ENCODE assay signal across 8 cellular contexts in the genomic region with DNA sequence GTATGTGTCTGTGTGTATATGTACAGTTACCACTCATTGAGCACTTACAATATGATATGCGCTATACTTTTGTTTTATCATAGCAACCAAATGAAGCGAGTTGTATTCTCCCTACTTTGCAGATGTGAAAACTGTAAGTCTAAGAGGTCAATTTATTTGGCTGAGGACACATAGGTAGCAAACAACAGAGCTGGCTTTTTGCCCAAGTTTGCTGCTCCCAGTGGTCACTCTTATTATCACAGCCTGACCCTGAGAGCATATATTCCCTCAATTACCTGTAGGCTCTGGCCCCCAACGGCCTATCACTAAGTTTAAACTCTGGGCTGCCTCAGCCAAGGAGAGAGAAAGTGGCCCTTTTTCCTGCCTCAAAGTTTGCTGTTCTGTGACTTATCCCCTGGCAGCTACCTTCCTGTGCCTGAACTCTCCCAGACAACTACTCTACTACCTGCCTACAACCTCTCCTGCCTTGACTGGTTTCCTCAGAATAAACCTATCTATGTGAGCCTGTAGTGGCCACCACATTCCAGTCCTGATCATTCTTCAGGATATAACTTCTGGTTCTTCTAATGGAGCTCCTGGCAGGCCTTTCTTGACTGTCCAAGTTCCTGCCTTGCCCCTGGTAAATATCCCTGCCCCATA.
A peak's percentile ranks its signal among the peaks of the same experiment; 100 is the strongest.
DNase-seq lines count a peak whose midpoint lies in the region; ATAC-seq and TF ChIP-seq lines count a peak whose summit lies in the region.

No MANE protein-coding gene starts in this region.

- no peak overlapping the region for H3K9ac ChIP-seq in H9 (ENCODE audit: extremely low read depth, insufficient read length, low read length)

- H2BK120ac ChIP-seq in H9 (ENCODE audit: low read depth, low read length, poor library complexity, severe bottlenecking): no peak overlapping the region

- H3K27me3 ChIP-seq in heart right ventricle: no peaks in the 10 kb centered on the region
- H3K27me3 ChIP-seq in H9 (ENCODE audit: insufficient read depth, low read length): no peaks in the 10 kb centered on the region

- H3K27me3 Mint-ChIP-seq in H9 (ENCODE audit: low read depth): no peaks in the 10 kb centered on the region

- H3K36me3 Mint-ChIP-seq in H9 (ENCODE audit: insufficient read depth in 1 of 3, low read depth in 3 of 3): peaks cover 3 to 8% (median 4%) of the 10 kb centered on the region in 3 experiments

- H3K4me2 ChIP-seq in H9 (ENCODE audit: insufficient read depth, insufficient read length, low read length): no peak overlapping the region

- H3K27ac ChIP-seq in heart right ventricle (no peak overlapping the region), H9 (ENCODE audit: insufficient read length, low read depth, low read length) (no peak overlapping the region)

- no peaks in the 10 kb centered on the region for H3K79me2 ChIP-seq in H9 (ENCODE audit: insufficient read depth, low read length)

- H2BK12ac ChIP-seq in H9 (ENCODE audit: insufficient read length, low read depth, low read length): no peak overlapping the region

- H3K4ac ChIP-seq in H9 (ENCODE audit: low read depth, low read length): no peak overlapping the region

- H3K23ac ChIP-seq in H9 (ENCODE audit: insufficient read length, low read depth, low read length): no peak overlapping the region

- H4K8ac ChIP-seq in H9 (replicated peaks; ENCODE audit: insufficient read length, low read depth, low read length): no peak overlapping the region

- H3K27ac Mint-ChIP-seq in H9: no peak overlapping the region; a peak in 1 of 7 replicates

- 66 to 68% methylated on average over 3 of the region's 3 CpGs for WGBS in heart right ventricle, 2 donors
- WGBS in H9 (ENCODE audit: extremely low coverage, insufficient read length, low lambda C conversion rate): no CpG with 5 or more reads among the region's 3 CpGs

- no peak overlapping the region for H3K4me3 Mint-ChIP-seq in H9

- DNase-seq in heart right ventricle: no peak
- DNase-seq in Right ventricle myocardium superior: no peak
- peak; percentile 62 for DNase-seq in H9
- DNase-seq in Jurkat, Clone E6-1 (ENCODE audit: low read depth, low spot score): peak; percentile 17
- DNase-seq in astrocyte of the spinal cord (ENCODE audit: low read depth, low spot score): peak; percentile 24
- peak; percentile 39 for DNase-seq in myocyte (ENCODE audit: low read depth)
- no peak for DNase-seq in omental fat pad (ENCODE audit: low spot score)
- DNase-seq in putamen (ENCODE audit: low spot score): no peak

- no peaks in the 10 kb centered on the region for H3K23me2 ChIP-seq in H9 (ENCODE audit: insufficient read length, low read depth, low read length, poor library complexity, severe bottlenecking)

- no peak overlapping the region for H3K14ac ChIP-seq in H9 (ENCODE audit: insufficient read depth, low read length)

- H2BK5ac ChIP-seq in H9 (ENCODE audit: insufficient read length, low read length): no peak overlapping the region

- H3K56ac ChIP-seq in H9 (ENCODE audit: insufficient read length, low read depth, low read length): no peak overlapping the region

- in situ Hi-C loops in astrocyte of the spinal cord (cut with HindIII; ENCODE audit: low sequenced_read_pairs): no loop called here

- intact Hi-C loops in heart right ventricle (cut with DNase I) (no loop called here), Right ventricle myocardium superior (cut with DNase I) (no loop called here)

- no peaks in the 10 kb centered on the region for H3K4me1 ChIP-seq in heart right ventricle
- no peaks in the 10 kb centered on the region for H3K4me1 ChIP-seq in H9 (ENCODE audit: insufficient read depth, low read length)

- TF ChIP-seq CTCF in heart right ventricle (IDR thresholded peaks at IDR 0.05) (peak; percentile 11 to 51 (median 39)), H9 (conservative IDR thresholded peaks at IDR 0.05) (peak; percentile 74), astrocyte of the spinal cord (IDR thresholded peaks at IDR 0.05; ENCODE audit: low read depth, low read length) (peak; percentile 52), omental fat pad (IDR thresholded peaks at IDR 0.05) (no peak)

- H3K18ac ChIP-seq in H9 (ENCODE audit: insufficient read length, low read depth, low read length): no peak overlapping the region

- H4K20me1 ChIP-seq in H9 (ENCODE audit: control insufficient read depth, insufficient read depth, insufficient read length): no peaks in the 10 kb centered on the region

- no peaks in the 10 kb centered on the region for H3K79me1 ChIP-seq in H9 (ENCODE audit: insufficient read depth, low read depth, low read length, poor library complexity, severe bottlenecking)

- peaks cover 8 to 9% of the 10 kb centered on the region in 2 experiments; a peak in 4 of 5 replicates for H3K9me3 Mint-ChIP-seq in H9

- no peak overlapping the region for H4K91ac ChIP-seq in H9 (ENCODE audit: insufficient read length, low read depth, low read length)

- no peak overlapping the region for H2BK20ac ChIP-seq in H9 (ENCODE audit: low read depth, low read length, poor library complexity, severe bottlenecking)

- no peak overlapping the region for H2AFZ ChIP-seq in H9 (ENCODE audit: low read length)

- no peak overlapping the region for H4K5ac ChIP-seq in H9 (ENCODE audit: insufficient read length, low read depth, low read length)

- H3T11ph ChIP-seq in H9 (ENCODE audit: low read length): no peak overlapping the region

- no peak overlapping the region for H3K4me3 ChIP-seq in heart right ventricle
- H3K4me3 ChIP-seq in Jurkat, Clone E6-1 (ENCODE audit: low read length): no peak overlapping the region
- no peak overlapping the region for H3K4me3 ChIP-seq in astrocyte of the spinal cord (ENCODE audit: low read depth, low read length)

- peaks cover 0 to 5% (median 0%) of the 10 kb centered on the region in 11 donors for H3K9me3 ChIP-seq in heart right ventricle
- H3K9me3 ChIP-seq in H9 (ENCODE audit: control insufficient read depth, low read depth, low read length): no peaks in the 10 kb centered on the region

- H2BK15ac ChIP-seq in H9 (ENCODE audit: low read depth, low read length): no peak overlapping the region

- ATAC-seq in heart right ventricle (no peak), Right ventricle myocardium superior (ENCODE audit: poor library complexity) (no peak), omental fat pad (ENCODE audit: low FRiP score) (no peak)

- no peak overlapping the region for H2AK5ac ChIP-seq in H9 (ENCODE audit: insufficient read length, low read length)

- H3K4me1 Mint-ChIP-seq in H9: no peaks in the 10 kb centered on the region

- H3K36me3 ChIP-seq in heart right ventricle: no peaks in the 10 kb centered on the region

Comparison
In these comparisons a context has a peak if more than half of its experiments do, and no peak if none do; other contexts are left out.
1. DNase-seq: peak in H9 (single experiment), Jurkat, Clone E6-1 (single experiment), astrocyte of the spinal cord (single experiment) and myocyte (single experiment); none in heart right ventricle (0 of 2), Right ventricle myocardium superior (single experiment), omental fat pad (single experiment) and putamen (single experiment).
2. CTCF ChIP-seq: peak in heart right ventricle (9 of 9), H9 (single experiment) and astrocyte of the spinal cord (single experiment); none in omental fat pad (0 of 3).